21 cellular contexts compared by ENCODE assay signal in the genomic region with DNA sequence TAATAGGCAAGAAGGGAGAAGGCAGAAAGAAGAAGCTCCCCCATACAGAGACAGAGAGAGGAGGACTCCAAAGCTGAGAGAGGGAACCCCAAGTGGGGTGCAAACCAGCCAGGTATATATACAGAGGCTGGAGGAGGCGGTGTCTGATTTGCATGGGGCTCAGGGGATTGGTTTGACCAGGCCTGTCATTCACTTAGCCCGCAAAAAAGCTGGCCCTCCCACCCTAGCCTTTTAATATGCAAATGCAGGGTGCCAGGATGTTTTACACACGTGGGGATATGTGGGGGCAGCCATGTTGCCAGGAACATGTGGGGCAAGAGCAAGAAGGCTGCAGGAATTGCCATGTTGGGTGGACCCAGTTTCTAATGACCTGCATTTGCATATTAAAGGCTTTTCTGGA. TPM values are rescaled to one million over a fixed set of nuclear protein-coding genes. Genes with fewer than 3 reads are reported as not detected.
DNase-seq lines count a peak whose midpoint lies in the region; ATAC-seq, FAIRE-seq and TF ChIP-seq lines count a peak whose summit lies in the region.
"Had no signal": no experiment of that assay in that cellular context is flagged by ENCODE, and none has a peak within 500 bp of the region (broad histone marks: within the 10 kb centered on the region; RNA-seq: fewer than 3 reads in every experiment).

No MANE protein-coding gene starts in this region.

- RAD21 ChIA-PET in GM12878 (lab: Charles Lee; ENCODE audit: unreplicated experiment): no interaction called here

- POLR2A ChIA-PET in A673 (lab: Charles Lee; ENCODE audit: low non-redundant PET) (no interaction called here), GM12878 (lab: Charles Lee) (no interaction called here)

- intact Hi-C loops in A673 (cut with micrococcal nuclease; ENCODE audit: unreplicated experiment): loop anchor here (10.0 kb wide), 1 partner anchor 145 kb away; no protein-coding TSS in a partner anchor
- intact Hi-C loops in GM12878 (cut with micrococcal nuclease; ENCODE audit: unreplicated experiment): no loop called here
- intact Hi-C loops in psoas muscle (cut with DNase I): no loop called here

- H3K9ac ChIP-seq in GM12878 (ENCODE audit: control insufficient read depth, insufficient read depth, low read length): no peak overlapping the region

- H3K4me1 ChIP-seq in A673 (ENCODE audit: insufficient read depth, low read length, poor library complexity, severe bottlenecking) (no peaks in the 10 kb centered on the region), GM12878 (ENCODE audit: control insufficient read depth, insufficient read depth, low read length) (peaks cover 5% of the 10 kb centered on the region; the same call in 1 of the 2 replicates), psoas muscle (no peaks in the 10 kb centered on the region), tibial nerve (peaks cover 0 to 19% (median 6%) of the 10 kb centered on the region in 4 donors)
- H3K4me1 ChIP-seq: uterus had no signal

- BruUV-seq in A673 (replicated peaks; lab: Mats Ljungman, UMichigan) (no TSS peak), GM12878 (replicated peaks; lab: Mats Ljungman, UMichigan) (no TSS peak)

- TF ChIP-seq EP300 in GM12878 (IDR thresholded peaks at IDR 0.05; ENCODE audit: borderline replicate concordance in 1 of 2, control insufficient read depth in 1 of 2, low read depth in 2 of 2, low read length in 2 of 2): no peak
- no peak for TF ChIP-seq EP300 in tibial nerve (IDR thresholded peaks at IDR 0.05)

- H2AFZ ChIP-seq in GM12878 (ENCODE audit: control insufficient read depth, low read depth, low read length): no peak overlapping the region

- H3K27ac ChIP-seq in A673 (ENCODE audit: low read depth, low read length, poor library complexity, severe bottlenecking): no peak overlapping the region
- H3K27ac ChIP-seq in GM12878 (ENCODE audit: control insufficient read depth, insufficient read depth): no peak overlapping the region
- H3K27ac ChIP-seq in psoas muscle: no peak overlapping the region
- H3K27ac ChIP-seq in tibial nerve: no peak overlapping the region
- H3K27ac ChIP-seq: body of pancreas, epithelial cell of prostate, SJSA1, uterus had no signal

- no peaks in the 10 kb centered on the region for H3K27me3 ChIP-seq in A673 (replicated peaks; ENCODE audit: insufficient read depth, low read depth, low read length, poor library complexity)
- H3K27me3 ChIP-seq in H7 (ENCODE audit: control insufficient read depth, insufficient read depth, low read length): no peaks in the 10 kb centered on the region
- no peaks in the 10 kb centered on the region for H3K27me3 ChIP-seq in GM12878 (replicated peaks in 1 of 2; ENCODE audit: control insufficient read depth in 2 of 2, insufficient read depth in 2 of 2, low read length in 1 of 2)
- no peaks in the 10 kb centered on the region for H3K27me3 ChIP-seq in psoas muscle (ENCODE audit: insufficient read depth in 3 of 3, low read length in 2 of 3)
- no peaks in the 10 kb centered on the region for H3K27me3 ChIP-seq in tibial nerve
- H3K27me3 ChIP-seq: body of pancreas, SJSA1, uterus had no signal

- no peak for FAIRE-seq in GM12878 (lab: Jason Lieb, UNC)

- CTCF ChIA-PET in A673 (lab: Charles Lee): no interaction called here
- CTCF ChIA-PET in GM12878 (lab: Yijun Ruan, JAX): interaction anchor here (1.2 to 14.6 kb wide), 2 partner anchors 21 to 45 kb away, joined by 3 to 577 read pairs; no protein-coding TSS in a partner anchor

- DNase-seq in A673 (ENCODE audit: low spot score) (peak; percentile 79), H7 (peak; percentile 68), NCI-H526 (lab: John Stamatoyannopoulos, UW) (peak; percentile 70 to 73), GM12878 (ENCODE audit: low read depth, low spot score) (no peak), GM03348 (ENCODE audit: low spot score) (no peak), psoas muscle (no peak), tibial nerve (ENCODE audit: low spot score in 2 of 2) (no peak), LoVo (ENCODE audit: low spot score) (no peak)
- DNase-seq: activated CD4-positive, alpha-beta T cell treated with anti-CD3 and anti-CD28 coated beads, Interleukin-2, amount 10 ng/mL, durations not matched to agents 7 days and 5 days; body of pancreas; CD8-positive, alpha-beta memory T cell; dermis blood vessel endothelial cell; foreskin melanocyte; IMR-90; left ventricle myocardium superior; occipital lobe; right cardiac atrium; T-helper 9 cell; uterus had no signal

- SMC1A ChIA-PET in GM12878 (lab: Charles Lee; ENCODE audit: uncharacterized antibody, unreplicated experiment): interaction anchor here (1.6 kb wide), 1 partner anchor 49 kb away, joined by 3 read pairs; no protein-coding TSS in a partner anchor

- no peak for TF ChIP-seq RAD21 in GM12878 (IDR thresholded peaks at IDR 0.05; ENCODE audit: insufficient read depth, low read depth, low read length)

- H3K9me3 ChIP-seq in A673 (ENCODE audit: low read depth, low read length, poor library complexity, severe bottlenecking) (no peaks in the 10 kb centered on the region), GM12878 (replicated peaks; ENCODE audit: control insufficient read depth, insufficient read depth, low read length) (no peaks in the 10 kb centered on the region), psoas muscle (no peaks in the 10 kb centered on the region), tibial nerve (no peaks in the 10 kb centered on the region)
- H3K9me3 ChIP-seq: body of pancreas, SJSA1, uterus had no signal

- no peak for TF ChIP-seq CTCF in A673 (conservative IDR thresholded peaks at IDR 0.05; ENCODE audit: low read depth, low read length)
- no peak for TF ChIP-seq CTCF in GM12878 (IDR thresholded peaks at IDR 0.05 in 2 of 3, conservative IDR thresholded peaks at IDR 0.05 in 1 of 3; ENCODE audit: control insufficient read depth in 2 of 3, extremely low read depth in 1 of 3, insufficient read depth in 1 of 3, low read depth in 3 of 3, low read length in 3 of 3)
- TF ChIP-seq CTCF in psoas muscle (IDR thresholded peaks at IDR 0.05): no peak
- TF ChIP-seq CTCF in tibial nerve (IDR thresholded peaks at IDR 0.05): no peak

- H3K4me2 ChIP-seq in GM12878 (ENCODE audit: control insufficient read depth, insufficient read depth): no peak overlapping the region

- ATAC-seq in GM12878 (no peak), psoas muscle (no peak)
- ATAC-seq: body of pancreas, left ventricle myocardium superior, right cardiac atrium had no signal

- no peaks in the 10 kb centered on the region for H3K79me2 ChIP-seq in GM12878 (ENCODE audit: control insufficient read depth, insufficient read depth, low read length)

- no peaks in the 10 kb centered on the region for H4K20me1 ChIP-seq in GM12878 (ENCODE audit: control insufficient read depth, insufficient read depth)

- TF ChIP-seq POLR2A in GM12878 (IDR thresholded peaks at IDR 0.05; ENCODE audit: low read depth, low read length): no peak
- TF ChIP-seq POLR2A in tibial nerve (IDR thresholded peaks at IDR 0.05): no peak

- in situ Hi-C loops in GM12878 (cut with MboI): loop anchor here (5.0 kb wide), 1 partner anchor 48 kb away; no protein-coding TSS in a partner anchor

- 30% methylated on average over 3 of the region's 3 CpGs for WGBS in GM12878 (ENCODE audit: insufficient coverage, insufficient replicate concordance, low lambda C conversion rate, missing lambda C conversion rate)
- WGBS in psoas muscle, 3 donors: 54 to 65% (median 56%) methylated on average over 3 of the region's 3 CpGs
- WGBS in tibial nerve, 2 donors: 47 to 62% methylated on average over 3 of the region's 3 CpGs

- H3K36me3 ChIP-seq in A673 (ENCODE audit: insufficient read depth, low read length, poor library complexity, severe bottlenecking) (no peaks in the 10 kb centered on the region), H7 (replicated peaks; ENCODE audit: control insufficient read depth, insufficient read depth, low read length) (no peaks in the 10 kb centered on the region), GM12878 (ENCODE audit: control insufficient read depth in 2 of 2, insufficient read depth in 2 of 2, low read length in 1 of 2) (no peaks in the 10 kb centered on the region), psoas muscle (ENCODE audit: insufficient read depth in 1 of 2, low read depth in 1 of 2) (no peaks in the 10 kb centered on the region), tibial nerve (no peaks in the 10 kb centered on the region)
- H3K36me3 ChIP-seq: SJSA1, uterus had no signal

- no peak overlapping the region for H3K4me3 ChIP-seq in A673 (ENCODE audit: low read depth, low read length, poor library complexity, severe bottlenecking)
- no peak overlapping the region for H3K4me3 ChIP-seq in H7 (ENCODE audit: insufficient read depth, low read depth, low read length)
- H3K4me3 ChIP-seq in GM12878: no peak overlapping the region
- H3K4me3 ChIP-seq in psoas muscle: no peak overlapping the region
- H3K4me3 ChIP-seq in tibial nerve: no peak overlapping the region
- H3K4me3 ChIP-seq: body of pancreas, SJSA1, uterus had no signal

RNA-seq across cellular contexts. Expression of a gene that starts 37.0 kb away (rescaled TPM):
- 1.2 and 1.6 TPM in 2 replicates for total RNA-seq in A673 (2021)
- 128 and 154 TPM in 2 replicates for total RNA-seq in H7 (2014; rRNA removed; shearing (Covaris generic))
- total RNA-seq in GM12878 (2013; cell fraction: nucleolus; rRNA removed): not detected in 2 replicates
- not detected in 2 replicates for total RNA-seq in GM12878 (2014; rRNA removed)
- total RNA-seq in GM12878 (2014; rRNA removed; fragmentation: Illumina TruSeq; extraction: Trizol): not detected in 2 replicates
- total RNA-seq in GM12878 (2021): 0.11 and 0.15 TPM in 2 replicates
- not detected for polyA plus RNA-seq in GM12878 (2011; ENCODE audit: low read depth)
- not detected in 2 replicates for polyA plus RNA-seq in GM12878 (2011; rRNA removed)
- polyA plus RNA-seq in GM12878 (2011; cell fraction: cytosol; rRNA removed): 0.03 TPM in 1 of 2 replicates, not detected in the other
- not detected in 2 replicates for polyA plus RNA-seq in GM12878 (2011; cell fraction: nucleus; rRNA removed)
- polyA plus RNA-seq in GM12878 (2012): 0.06 TPM in 1 of 2 replicates, not detected in the other
- polyA plus RNA-seq in GM12878 (2014; fragmentation: Illumina TruSeq; extraction: Trizol): not detected in 2 replicates
- polyA plus RNA-seq in GM12878 (2014; fragmentation: Nextera tagmentation; extraction: Ambion mirVana): not detected
- polyA plus RNA-seq in GM12878 (2014; rRNA removed): not detected in 2 replicates
- under 1 TPM in 1 of 2 experiments, not detected in 1; 0.09 TPM for polyA plus RNA-seq in GM12878 (2016; fragmentation: Nextera tagmentation; extraction: Ambion mirVana)
- not detected in 2 replicates for polyA minus RNA-seq in GM12878 (2011; rRNA and poly(A)+ RNA removed)
- polyA minus RNA-seq in GM12878 (2011; cell fraction: cytosol; rRNA and poly(A)+ RNA removed): not detected in 2 replicates
- polyA minus RNA-seq in GM12878 (2011; cell fraction: nucleus; rRNA and poly(A)+ RNA removed): not detected in 2 replicates
- 1 to 10 TPM in 3 of 4 donors, under 1 TPM in 1; 0.20 to 2.3 (median 1.7) TPM for total RNA-seq in psoas muscle
- 1 to 10 TPM in 1 of 3 donors, under 1 TPM in 2; 0.70 to 2.5 (median 0.74) TPM for polyA plus RNA-seq in psoas muscle
- 10 to 100 TPM; 11.7 to 36.3 (median 27.4) TPM for total RNA-seq in tibial nerve
- total RNA-seq: activated CD4-positive, alpha-beta T cell treated with anti-CD3 and anti-CD28 coated beads, Interleukin-2, amount 10 ng/mL, durations not matched to agents 7 days and 5 days; CD8-positive, alpha-beta memory T cell had no signal
- polyA plus RNA-seq: CD8-positive, alpha-beta memory T cell had no signal

RNA-seq across cellular contexts. Expression of a gene that starts 56.1 kb away (rescaled TPM):
- total RNA-seq in A673 (2021) (1.0 and 1.4 TPM in 2 replicates), GM12878 (2014; rRNA removed) (not detected in 2 replicates), GM12878 (2014; rRNA removed; fragmentation: Illumina TruSeq; extraction: Trizol) (not detected in 2 replicates), GM12878 (2021) (0.11 and 0.13 TPM in 2 replicates), psoas muscle (1 to 10 TPM in 3 of 4 donors, under 1 TPM in 1; 0.84 to 3.8 (median 1.4) TPM), tibial nerve (10 to 100 TPM; 15.0 to 55.7 (median 52.4) TPM)
- 28.9 and 30.5 TPM in 2 replicates for total RNA-seq in H7 (2014; rRNA removed; shearing (Covaris generic))
- not detected in 2 replicates for total RNA-seq in GM12878 (2013; cell fraction: nucleolus; rRNA removed)
- polyA plus RNA-seq in GM12878 (2011; ENCODE audit: low read depth): not detected
- polyA plus RNA-seq in GM12878 (2011; rRNA removed) (not detected in 2 replicates), GM12878 (2014; fragmentation: Illumina TruSeq; extraction: Trizol) (not detected in 2 replicates), GM12878 (2014; fragmentation: Nextera tagmentation; extraction: Ambion mirVana) (not detected), GM12878 (2014; rRNA removed) (not detected in 2 replicates), GM12878 (2016; fragmentation: Nextera tagmentation; extraction: Ambion mirVana) (not detected), psoas muscle (1 to 10 TPM; 1.1 to 1.6 (median 1.6) TPM)
- polyA plus RNA-seq in GM12878 (2011; cell fraction: cytosol; rRNA removed): not detected in 2 replicates
- polyA plus RNA-seq in GM12878 (2011; cell fraction: nucleus; rRNA removed): not detected in 2 replicates
- 0.06 TPM in 1 of 2 replicates, not detected in the other for polyA plus RNA-seq in GM12878 (2012)
- 0.10 TPM in 1 of 2 replicates, not detected in the other for polyA minus RNA-seq in GM12878 (2011; rRNA and poly(A)+ RNA removed)
- polyA minus RNA-seq in GM12878 (2011; cell fraction: cytosol; rRNA and poly(A)+ RNA removed): not detected in 2 replicates
- not detected in 2 replicates for polyA minus RNA-seq in GM12878 (2011; cell fraction: nucleus; rRNA and poly(A)+ RNA removed)
- total RNA-seq: activated CD4-positive, alpha-beta T cell treated with anti-CD3 and anti-CD28 coated beads, Interleukin-2, amount 10 ng/mL, durations not matched to agents 7 days and 5 days had no signal
- polyA plus RNA-seq: CD8-positive, alpha-beta memory T cell had no signal

Comparison
In these comparisons a context has a peak if more than half of its experiments do, and no peak if none do; other contexts are left out.
1. DNase-seq: peak in A673 (single experiment), H7 (single experiment) and NCI-H526 (2 of 2); none in GM12878 (single experiment), GM03348 (single experiment), psoas muscle (0 of 2), tibial nerve (0 of 2) and LoVo (single experiment).